In genomic region chr2:29011650-29012060, GRCh38 we compare ENCODE assay signal across 9 cellular contexts. TPM values are rescaled to one million over a fixed set of nuclear protein-coding genes. Genes with fewer than 3 reads are reported as not detected.
DNase-seq lines count a peak whose midpoint lies in the region; ATAC-seq and TF ChIP-seq lines count a peak whose summit lies in the region.
"Had no signal": no experiment of that assay in that cellular context is flagged by ENCODE, and none has a peak within 500 bp of the region (broad histone marks: within the 10 kb centered on the region; RNA-seq: fewer than 3 reads in every experiment).

No MANE protein-coding gene starts in this region.

- peak overlapping the region; percentile 19 to 68 for H3K4me3 Mint-ChIP-seq in stimulated activated naive B cell treated with anti-CD40 and anti-IgM and Interleukin-4, amounts not matched to agents 10 μg/mL and 1 μg/mL and 100 μg/mL, for 72 hours

- H3K9me3 Mint-ChIP-seq in stimulated activated naive B cell treated with anti-CD40 and anti-IgM and Interleukin-4, amounts not matched to agents 10 μg/mL and 1 μg/mL and 100 μg/mL, for 72 hours = no peaks in the 10 kb centered on the region

- H3K4me1 ChIP-seq in lower lobe of right lung = peaks cover 41% of the 10 kb centered on the region

- TF ChIP-seq CTCF in lower lobe of right lung (IDR thresholded peaks at IDR 0.05) = no peak

- peak overlapping the region; percentile 82 for H3K27ac Mint-ChIP-seq in stimulated activated naive B cell treated with anti-CD40 and anti-IgM and Interleukin-4, amounts not matched to agents 10 μg/mL and 1 μg/mL and 100 μg/mL, for 72 hours

- peaks cover 35 to 63% of the 10 kb centered on the region in 2 donors for H3K4me1 Mint-ChIP-seq in stimulated activated naive B cell treated with anti-CD40 and anti-IgM and Interleukin-4, amounts not matched to agents 10 μg/mL and 1 μg/mL and 100 μg/mL, for 72 hours

- no peaks in the 10 kb centered on the region for H3K36me3 Mint-ChIP-seq in stimulated activated naive B cell treated with anti-CD40 and anti-IgM and Interleukin-4, amounts not matched to agents 10 μg/mL and 1 μg/mL and 100 μg/mL, for 72 hours

- intact Hi-C loops in lower lobe of right lung (cut with DNase I) = no loop called here

- no peaks in the 10 kb centered on the region for H3K9me3 ChIP-seq in lower lobe of right lung

- no peak overlapping the region for H3K4me3 ChIP-seq in lower lobe of right lung
- H3K4me3 ChIP-seq: SK-N-MC had no signal

- H3K27ac ChIP-seq in lower lobe of right lung = peak overlapping the region; percentile 76
- H3K27ac ChIP-seq: SK-N-MC had no signal

- no peaks in the 10 kb centered on the region for H3K36me3 ChIP-seq in lower lobe of right lung

- ATAC-seq in lower lobe of right lung (peak; percentile 75 to 79), HG03045 (IDR thresholded peaks at IDR 0.05; ENCODE audit: unreplicated experiment) (no peak)
- peak; percentile 39 to 51 for ATAC-seq in stimulated activated naive B cell treated with anti-CD40 and anti-IgM and Interleukin-4, amounts not matched to agents 10 μg/mL and 1 μg/mL and 100 μg/mL, for 72 hours (replicated peaks)

- DNase-seq in COLO668 (lab: John Stamatoyannopoulos, UW; ENCODE audit: unreplicated experiment) (peak; percentile 25), NK-92 (lab: John Stamatoyannopoulos, UW; ENCODE audit: unreplicated experiment) (peak; percentile 27), lower lobe of right lung (peak; percentile 78), pons (ENCODE audit: low spot score) (no peak), inferior parietal cortex (ENCODE audit: extremely low spot score) (no peak)
- DNase-seq in activated naive CD4-positive, alpha-beta T cell (lab: John Stamatoyannopoulos, UW) = peak in 3 of 4 experiments; percentile 6 to 69 (median 68)
- DNase-seq in stimulated activated naive B cell treated with anti-CD40 and anti-IgM and Interleukin-4, amounts not matched to agents 10 μg/mL and 1 μg/mL and 100 μg/mL, for 72 hours = peak; percentile 15

- peaks cover 14 to 35% of the 10 kb centered on the region in 2 donors for H3K27me3 Mint-ChIP-seq in stimulated activated naive B cell treated with anti-CD40 and anti-IgM and Interleukin-4, amounts not matched to agents 10 μg/mL and 1 μg/mL and 100 μg/mL, for 72 hours

- no peaks in the 10 kb centered on the region for H3K27me3 ChIP-seq in lower lobe of right lung (ENCODE audit: low read depth)

RNA-seq across cellular contexts. Expression of gene TOGARAM2, which starts 30.6 kb away (rescaled TPM):
- total RNA-seq in lower lobe of right lung = 15.4 TPM

Comparison
In these comparisons a context has a peak if more than half of its experiments do, and no peak if none do; other contexts are left out.
1. DNase-seq: peak in COLO668 (single experiment), NK-92 (single experiment), activated naive CD4-positive, alpha-beta T cell (3 of 4), lower lobe of right lung (single experiment) and stimulated activated naive B cell treated with anti-CD40 and anti-IgM and Interleukin-4, amounts not matched to agents 10 μg/mL and 1 μg/mL and 100 μg/mL, for 72 hours (single experiment); none in pons (single experiment) and inferior parietal cortex (single experiment).